ENCODE assay signal across 8 cellular contexts in the genomic region with DNA sequence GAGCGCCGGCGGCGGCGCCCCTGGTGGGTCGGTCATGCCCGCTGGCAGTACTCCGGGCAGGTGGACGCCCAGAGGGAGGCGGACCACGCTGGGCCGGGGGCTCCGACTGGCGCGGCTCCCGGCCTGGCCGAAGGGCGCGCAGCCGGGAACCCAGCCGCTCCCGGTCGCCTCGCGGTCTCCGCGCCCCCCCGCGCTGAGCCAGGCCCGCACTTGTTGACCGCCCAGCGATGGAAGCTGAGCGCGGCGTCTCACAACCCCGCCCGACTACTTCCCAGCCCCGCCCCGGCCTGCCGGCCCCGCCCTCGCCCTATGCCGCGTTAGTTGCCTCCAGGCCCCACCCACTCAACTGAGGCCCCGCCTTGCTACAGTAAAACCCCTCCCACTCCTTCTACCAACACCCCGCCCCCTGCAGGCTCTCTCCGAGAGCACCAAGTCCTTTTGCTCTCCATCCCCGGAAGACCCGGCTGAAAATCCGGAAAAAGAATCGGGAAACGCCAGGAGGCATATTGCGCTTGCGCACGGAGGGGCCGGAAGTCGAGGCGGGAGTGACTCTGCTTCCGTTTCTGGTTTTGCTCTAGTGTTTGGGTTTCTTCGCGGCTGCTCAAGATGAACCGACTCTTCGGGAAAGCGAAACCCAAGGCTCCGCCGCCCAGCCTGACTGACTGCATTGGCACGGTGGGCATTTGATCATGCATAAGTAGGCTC. TPM values are rescaled to one million over a fixed set of nuclear protein-coding genes. Genes with fewer than 3 reads are reported as not detected.
A peak's percentile ranks its signal among the peaks of the same experiment; 100 is the strongest.
DNase-seq lines count a peak whose midpoint lies in the region; ATAC-seq and TF ChIP-seq lines count a peak whose summit lies in the region.

TSS of gene BAG1 (minus strand) at position 236 of the 705 bp plus-strand sequence.
TSS of gene CHMP5 (plus strand) at position 577 of the 705 bp plus-strand sequence. CDS start at position 607, 30 bp downstream.

- H3K27me3 ChIP-seq in spleen (replicated peaks in 1 of 7) = no peaks in the 10 kb centered on the region

- ATAC-seq in GM19023 (IDR thresholded peaks at IDR 0.05; ENCODE audit: unreplicated experiment) (peak; percentile 75), HG03280 (IDR thresholded peaks at IDR 0.05; ENCODE audit: unreplicated experiment) (peak; percentile 86)

- intact Hi-C loops in spleen (cut with DNase I; ENCODE audit: low total_unique reads) = no loop called here

- H3K9me3 ChIP-seq in spleen = no peaks in the 10 kb centered on the region

- H3K4me1 ChIP-seq in spleen = peaks cover 16 to 66% (median 44%) of the 10 kb centered on the region in 6 donors

- peak; percentile 34 for TF ChIP-seq CTCF in AG09319 (IDR thresholded peaks at IDR 0.05; ENCODE audit: low read depth, low read length)
- TF ChIP-seq CTCF in spleen (IDR thresholded peaks at IDR 0.05 in 8 of 11, conservative IDR thresholded peaks at IDR 0.05 in 3 of 11) = peak in 9 of 11 experiments; percentile 47 to 80 (median 61)

- peak within 1 kb of the TSS; percentile 69 to 97 (median 88) for H3K4me3 ChIP-seq in spleen

- peak within 1 kb of the TSS; percentile 79 to 99 (median 96) for H3K27ac ChIP-seq in spleen

- TF ChIP-seq POLR2A in spleen (IDR thresholded peaks at IDR 0.05) = peak in 2 of 3 donors; percentile 52 to 75

- 0 to 1% (median 0%) methylated on average over 27 to 67 of the region's 67 CpGs for WGBS in spleen, 5 donors

- peaks cover 0 to 68% (median 46%) of the 10 kb centered on the region in 6 donors for H3K36me3 ChIP-seq in spleen

- peak; percentile 99 for DNase-seq in AG09319 (ENCODE audit: extremely low read depth, low read depth)
- DNase-seq in NCI-H345 treated with DMSO at 0.1 percent for 48 hours (lab: John Stamatoyannopoulos, UW; ENCODE audit: unreplicated experiment) = peak; percentile 98
- peak; percentile 98 to 99 (median 99) for DNase-seq in activated CD4-positive, CD25-positive, alpha-beta regulatory T cell (lab: John Stamatoyannopoulos, UW)
- peak; percentile 100 for DNase-seq in central memory CD4-positive, alpha-beta T cell
- peak; percentile 99 for DNase-seq in inferior parietal cortex (ENCODE audit: extremely low spot score)
- DNase-seq in spleen = peak; percentile 100

RNA-seq across cellular contexts. Expression of gene BAG1, which starts in this region (rescaled TPM):
- 10 to 100 TPM; 49.9 to 91.8 (median 71.0) TPM for total RNA-seq in spleen
- 100 to 1,000 TPM in 1 of 3 donors, 10 to 100 TPM in 2; 57.3 to 102 (median 70.7) TPM for polyA plus RNA-seq in spleen

RNA-seq across cellular contexts. Expression of gene CHMP5, which starts in this region (rescaled TPM):
- 10 to 100 TPM; 43.6 to 56.7 (median 52.4) TPM for total RNA-seq in spleen
- 10 to 100 TPM; 53.6 to 75.9 (median 59.0) TPM for polyA plus RNA-seq in spleen

Comparison
In these comparisons a context has a peak if more than half of its experiments do, and no peak if none do; other contexts are left out.
1. Peak in every context shown above with its lines: DNase-seq, ATAC-seq, H3K4me3 ChIP-seq and H3K27ac ChIP-seq.